Comparison of ENCODE assay signal across 18 cellular contexts in genomic region chr22:32119568-32120235, GRCh38. TPM values are rescaled to one million over a fixed set of nuclear protein-coding genes. Genes with fewer than 3 reads are reported as not detected.
A peak's percentile ranks its signal among the peaks of the same experiment; 100 is the strongest.
DNase-seq lines count a peak whose midpoint lies in the region; ATAC-seq and TF ChIP-seq lines count a peak whose summit lies in the region.
"Had no signal": no experiment of that assay in that cellular context is flagged by ENCODE, and none has a peak within 500 bp of the region (broad histone marks: within the 10 kb centered on the region; RNA-seq: fewer than 3 reads in every experiment).

No MANE protein-coding gene starts in this region.

- H3K9ac ChIP-seq in MM.1S (ENCODE audit: low read length), result no peak overlapping the region

- H3F3A ChIP-seq in MM.1S (ENCODE audit: insufficient read depth, low read length), result no peaks in the 10 kb centered on the region

- CTCF ChIA-PET in OCI-LY7 (lab: Charles Lee; ENCODE audit: unreplicated experiment), result no interaction called here

- no peak for TF ChIP-seq CTCF in heart left ventricle (IDR thresholded peaks at IDR 0.05)
- TF ChIP-seq CTCF in OCI-LY7 (conservative IDR thresholded peaks at IDR 0.05; ENCODE audit: low read length), result 0 out of 2 replicates have a peak, but pooled peaks have one; percentile 16
- TF ChIP-seq CTCF in epithelial cell of proximal tubule (conservative IDR thresholded peaks at IDR 0.05; ENCODE audit: low read depth, low read length), result peak; percentile 9
- TF ChIP-seq CTCF in MM.1S (IDR thresholded peaks at IDR 0.05; ENCODE audit: low read length), result no peak

- ATAC-seq in heart left ventricle (peak; percentile 18 to 39 (median 32)), left cardiac atrium (no peak)
- ATAC-seq: T-cell had no signal

- intact Hi-C loops in heart left ventricle (cut with DNase I), result no loop called here
- intact Hi-C loops in left cardiac atrium (cut with DNase I), result no loop called here
- intact Hi-C loops in OCI-LY7 (cut with micrococcal nuclease; ENCODE audit: unreplicated experiment), result no loop called here

- no peaks in the 10 kb centered on the region for H4K20me1 ChIP-seq in OCI-LY7 (ENCODE audit: insufficient read depth, low read length)
- H4K20me1 ChIP-seq in MM.1S (ENCODE audit: insufficient read depth, low read length), result no peaks in the 10 kb centered on the region

- H3K9me3 ChIP-seq in heart left ventricle, result no peaks in the 10 kb centered on the region
- H3K9me3 ChIP-seq in OCI-LY7 (ENCODE audit: low read length), result no peaks in the 10 kb centered on the region
- H3K9me3 ChIP-seq in MM.1S (replicated peaks; ENCODE audit: insufficient read depth, low read length), result no peaks in the 10 kb centered on the region

- H3K9me2 ChIP-seq in OCI-LY7 (ENCODE audit: insufficient read depth, low read length) (no peaks in the 10 kb centered on the region), MM.1S (replicated peaks; ENCODE audit: insufficient read depth, low read length) (no peaks in the 10 kb centered on the region)

- DNase-seq in heart left ventricle (no peak), left cardiac atrium (no peak), OCI-LY7 (ENCODE audit: low spot score) (no peak), epithelial cell of proximal tubule (ENCODE audit: low read depth) (no peak), SKM-1 (lab: John Stamatoyannopoulos, UW; ENCODE audit: unreplicated experiment) (no peak), MM.1S (no peak), NCI-H1048 (lab: John Stamatoyannopoulos, UW) (no peak), Ammon's horn (ENCODE audit: low spot score) (no peak)
- DNase-seq: Calu3; CD4-positive, CD25-positive, alpha-beta regulatory T cell; GOT3; NCI-H1417; NCI-H1930; NCI-H2171; NCI-H446 treated with DMSO at 0.1 percent for 48 hours; NCI-H82; T-cell had no signal

- H2AFZ ChIP-seq in OCI-LY7 (ENCODE audit: low read length) (no peak overlapping the region), MM.1S (ENCODE audit: low read length) (no peak overlapping the region)

- no peaks in the 10 kb centered on the region for H3K79me2 ChIP-seq in OCI-LY7 (ENCODE audit: insufficient read depth, low read depth, low read length)
- H3K79me2 ChIP-seq in MM.1S (ENCODE audit: low read length), result no peaks in the 10 kb centered on the region

- H3K36me3 ChIP-seq in heart left ventricle (peaks cover 0 to 4% (median 0%) of the 10 kb centered on the region in 9 donors), OCI-LY7 (ENCODE audit: insufficient read depth, low read length) (no peaks in the 10 kb centered on the region), MM.1S (replicated peaks; ENCODE audit: insufficient read depth, low read length) (no peaks in the 10 kb centered on the region; the same call in 1 of the 2 replicates)

- H3K4me2 ChIP-seq in OCI-LY7 (ENCODE audit: low read length), result no peak overlapping the region
- no peak overlapping the region for H3K4me2 ChIP-seq in MM.1S (ENCODE audit: low read depth, low read length)

- H3K27me3 ChIP-seq in heart left ventricle (no peaks in the 10 kb centered on the region), MM.1S (replicated peaks; ENCODE audit: insufficient read depth, low read length) (no peaks in the 10 kb centered on the region)

- no TSS peak for BruUV-seq in OCI-LY7 (replicated peaks; lab: Mats Ljungman, UMichigan)

- POLR2A ChIA-PET in OCI-LY7 (lab: Charles Lee), result no interaction called here

- TF ChIP-seq POLR2A in heart left ventricle (IDR thresholded peaks at IDR 0.05), result no peak

- peaks cover 0 to 3% (median 0%) of the 10 kb centered on the region in 12 donors for H3K4me1 ChIP-seq in heart left ventricle
- H3K4me1 ChIP-seq in OCI-LY7 (ENCODE audit: insufficient read depth, low read length, poor library complexity, severe bottlenecking), result no peaks in the 10 kb centered on the region
- no peaks in the 10 kb centered on the region for H3K4me1 ChIP-seq in MM.1S (ENCODE audit: low read length)

- H3K4me3 ChIP-seq in heart left ventricle (no peak overlapping the region), OCI-LY7 (ENCODE audit: low read depth, low read length, poor library complexity, severe bottlenecking) (no peak overlapping the region), epithelial cell of proximal tubule (ENCODE audit: low read depth, low read length) (no peak overlapping the region), MM.1S (ENCODE audit: low read length) (no peak overlapping the region)

- WGBS in heart left ventricle, 4 donors, result 77 to 85% (median 80%) methylated on average over 11 to 15 of the region's 15 CpGs

- H3K27ac ChIP-seq in heart left ventricle, result no peak overlapping the region
- H3K27ac ChIP-seq in OCI-LY7 (ENCODE audit: low read depth, low read length, poor library complexity, severe bottlenecking), result no peak overlapping the region
- no peak overlapping the region for H3K27ac ChIP-seq in MM.1S (ENCODE audit: low read length)

RNA-seq across cellular contexts. Expression of gene C22orf42, which starts 39.4 kb away (rescaled TPM):
- total RNA-seq in heart left ventricle (not detected), left cardiac atrium (not detected), OCI-LY7 (2022) (not detected in 2 replicates), epithelial cell of proximal tubule (not detected in 2 replicates)
- not detected for polyA plus RNA-seq in heart left ventricle
- total RNA-seq in OCI-LY7 (2014; rRNA removed; shearing (Covaris generic)), result not detected in 2 replicates
- total RNA-seq: A172; Calu3; CD4-positive, CD25-positive, alpha-beta regulatory T cell; T-cell had no signal
- polyA plus RNA-seq: CD4-positive, CD25-positive, alpha-beta regulatory T cell had no signal

Comparison
In these comparisons a context has a peak if more than half of its experiments do, and no peak if none do; other contexts are left out.
1. ATAC-seq: peak in heart left ventricle (4 of 4); none in left cardiac atrium (0 of 2).
2. CTCF ChIP-seq: peak in OCI-LY7 (single experiment) and epithelial cell of proximal tubule (single experiment); none in heart left ventricle (0 of 12) and MM.1S (single experiment).